In the genomic region with DNA sequence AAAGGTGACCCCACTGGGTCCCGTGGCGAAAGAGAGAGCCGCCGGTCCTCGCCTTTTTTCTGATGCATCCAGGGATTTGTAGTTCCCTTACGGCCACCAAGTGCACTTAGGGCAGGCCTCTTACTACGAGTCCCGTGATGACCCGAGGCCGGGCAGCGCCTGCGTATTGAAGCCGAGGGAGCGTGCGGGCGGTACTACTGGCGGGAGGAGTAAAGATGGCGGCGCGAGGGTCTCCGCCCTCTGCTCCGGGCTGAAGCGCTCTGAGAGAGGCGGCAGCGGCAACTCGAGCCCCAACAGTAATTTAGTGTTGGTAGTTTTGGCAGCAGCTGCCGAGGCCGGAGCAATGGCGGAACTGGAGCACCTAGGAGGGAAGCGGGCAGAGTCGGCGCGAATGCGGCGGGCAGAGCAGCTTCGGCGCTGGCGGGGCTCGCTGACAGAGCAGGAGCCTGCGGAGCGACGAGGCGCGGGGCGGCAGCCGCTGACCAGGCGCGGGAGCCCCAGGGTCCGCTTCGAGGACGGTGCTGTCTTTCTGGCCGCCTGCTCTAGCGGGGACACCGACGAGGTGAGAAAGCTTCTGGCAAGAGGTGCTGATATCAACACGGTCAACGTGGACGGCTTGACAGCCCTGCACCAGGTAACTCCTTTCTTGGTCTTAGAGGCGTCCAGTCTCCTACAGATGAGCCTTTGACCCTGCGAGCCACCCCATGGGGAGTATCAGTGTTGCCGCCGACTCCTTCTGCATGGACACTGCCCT, we compare ENCODE assay signal across 8 cellular contexts. TPM values are rescaled to one million over a fixed set of nuclear protein-coding genes. Genes with fewer than 3 reads are reported as not detected.
DNase-seq lines count a peak whose midpoint lies in the region; ATAC-seq and TF ChIP-seq lines count a peak whose summit lies in the region.

Gene PPP1R12B, plus strand, starts transcription at position 191 of the 754 bp plus-strand sequence. Its CDS starts 153 bp downstream, at position 344.

- H3K36me3 ChIP-seq in right atrium auricular region (no peaks in the 10 kb centered on the region), uterus (no peaks in the 10 kb centered on the region)

- H3K27ac ChIP-seq in right atrium auricular region (peak within 1 kb of the TSS; percentile 89 to 94), uterus (peak within 1 kb of the TSS; percentile 77 to 87)

- ATAC-seq in GM18498 (IDR thresholded peaks at IDR 0.05; ENCODE audit: unreplicated experiment) (peak; percentile 99), HG02938 (IDR thresholded peaks at IDR 0.05; ENCODE audit: unreplicated experiment) (peak; percentile 91)

- DNase-seq in NCI-H187 (lab: John Stamatoyannopoulos, UW) (peak; percentile 99 to 100), T-helper 2 cell (peak; percentile 83 to 99 (median 93)), anterior cingulate cortex (lab: John Stamatoyannopoulos, UW) (peak; percentile 73 to 100 (median 98)), right atrium auricular region (ENCODE audit: low spot score) (peak; percentile 99), pulmonary artery endothelial cell (ENCODE audit: low read depth, low spot score) (peak; percentile 97), uterus (peak; percentile 96 to 98)

- H3K4me1 ChIP-seq in right atrium auricular region, result peaks cover 0 to 18% of the 10 kb centered on the region in 2 donors
- no peaks in the 10 kb centered on the region for H3K4me1 ChIP-seq in uterus

- H3K9me3 ChIP-seq in right atrium auricular region, result no peaks in the 10 kb centered on the region
- H3K9me3 ChIP-seq in uterus, result no peaks in the 10 kb centered on the region

- H3K4me3 ChIP-seq in right atrium auricular region (peak within 1 kb of the TSS; percentile 88 to 97), uterus (peak within 1 kb of the TSS; percentile 63 to 98)

- TF ChIP-seq POLR2A in uterus (IDR thresholded peaks at IDR 0.05), result peak; percentile 45 to 53

- no peaks in the 10 kb centered on the region for H3K27me3 ChIP-seq in right atrium auricular region
- no peaks in the 10 kb centered on the region for H3K27me3 ChIP-seq in uterus

- peak in 1 of 2 donors; percentile 10 for TF ChIP-seq CTCF in right atrium auricular region (IDR thresholded peaks at IDR 0.05)
- TF ChIP-seq CTCF in uterus (IDR thresholded peaks at IDR 0.05), result no peak

- intact Hi-C loops in uterus (cut with DNase I; ENCODE audit: low total_unique reads), result loop anchor here (10.0 kb wide), 1 partner anchor 256 kb away; no protein-coding TSS in a partner anchor

RNA-seq across cellular contexts. Expression of gene PPP1R12B, which starts in this region (rescaled TPM):
- total RNA-seq in right atrium auricular region, result 100 to 1,000 TPM; 420 to 821 TPM
- total RNA-seq in pulmonary artery endothelial cell, result 5.2 and 15.8 TPM in 2 replicates
- total RNA-seq in uterus, result 100 to 1,000 TPM; 197 to 386 (median 303) TPM

Comparison
In these comparisons a context has a peak if more than half of its experiments do, and no peak if none do; other contexts are left out.
1. Peak in every context shown above with its lines: DNase-seq, ATAC-seq, H3K4me3 ChIP-seq and H3K27ac ChIP-seq.
2. RNA of gene PPP1R12B (total RNA-seq): 420 to 821 TPM in right atrium auricular region and 197 to 386 TPM in uterus; 5.2 to 15.8 TPM in pulmonary artery endothelial cell; every median in the first group is over 10 times any median in the second.